Comparison of ENCODE assay signal across 15 cellular contexts in the genomic region with DNA sequence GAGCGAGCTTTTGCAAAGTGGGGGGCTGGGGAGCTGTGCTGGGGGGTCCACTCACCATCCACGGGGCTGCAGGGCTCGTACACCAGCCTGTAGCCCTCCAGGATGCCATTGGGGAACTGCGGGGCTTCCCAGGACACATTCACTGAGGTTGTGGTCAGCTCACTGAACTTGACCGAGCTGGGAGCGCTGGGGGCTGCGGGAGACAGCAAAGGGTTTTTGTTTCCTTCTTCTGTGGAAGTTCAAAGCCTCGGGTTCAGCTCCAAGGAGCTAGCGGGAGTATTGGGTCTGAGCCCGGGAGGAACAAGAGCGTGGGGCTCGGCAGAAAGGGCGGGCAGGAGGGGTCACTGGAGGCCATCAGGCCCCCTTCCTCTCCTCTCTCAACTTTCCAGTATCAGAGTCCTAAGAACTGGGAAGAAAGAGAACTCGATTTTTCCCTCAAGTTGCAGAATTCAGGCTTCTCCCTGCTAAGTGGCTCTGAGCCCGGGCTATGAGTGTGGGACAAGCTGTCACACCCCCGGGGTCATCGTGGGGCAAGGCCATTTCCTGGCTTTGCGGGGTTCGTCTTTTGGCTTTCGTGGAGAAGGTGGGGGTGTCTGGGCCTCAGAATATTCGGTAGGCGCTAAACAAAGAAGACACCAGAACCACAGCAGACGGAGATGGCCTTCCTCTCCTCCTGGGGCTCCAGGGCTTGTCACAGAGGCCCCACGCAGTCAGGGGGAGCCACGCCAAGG. TPM values are rescaled to one million over a fixed set of nuclear protein-coding genes. Genes with fewer than 3 reads are reported as not detected.
DNase-seq lines count a peak whose midpoint lies in the region; ATAC-seq and TF ChIP-seq lines count a peak whose summit lies in the region.
"Had no signal": no experiment of that assay in that cellular context is flagged by ENCODE, and none has a peak within 500 bp of the region (broad histone marks: within the 10 kb centered on the region; RNA-seq: fewer than 3 reads in every experiment).

No MANE protein-coding gene starts in this region.

- H3K4me3 ChIP-seq in HUES64 (ENCODE audit: low read length), result no peak overlapping the region
- H3K4me3 ChIP-seq in endodermal cell (ENCODE audit: low read length), result no peak overlapping the region
- H3K4me3 ChIP-seq in lung, result no peak overlapping the region
- no peak overlapping the region for H3K4me3 ChIP-seq in stomach
- H3K4me3 ChIP-seq: SJCRH30 had no signal

- intact Hi-C loops in stomach (cut with DNase I; ENCODE audit: low total_unique reads), result no loop called here

- H3K36me3 ChIP-seq in HUES64 (ENCODE audit: insufficient read depth, low read length), result no peaks in the 10 kb centered on the region
- no peaks in the 10 kb centered on the region for H3K36me3 ChIP-seq in endodermal cell (ENCODE audit: control insufficient read depth, insufficient read depth, low read length)
- H3K36me3 ChIP-seq in lung (ENCODE audit: control insufficient read depth in 2 of 2, insufficient read depth in 2 of 2, low read length in 2 of 2), result no peaks in the 10 kb centered on the region
- H3K36me3 ChIP-seq in stomach, result no peaks in the 10 kb centered on the region
- H3K36me3 ChIP-seq: SJCRH30 had no signal

- no peaks in the 10 kb centered on the region for H3K9me3 Mint-ChIP-seq in endodermal cell
- H3K9me3 Mint-ChIP-seq in activated CD4-positive, alpha-beta memory T cell treated with anti-CD3 and anti-CD28 coated beads, Interleukin-2, amount 10 ng/mL, durations not matched to agents 7 days and 5 days, result no peaks in the 10 kb centered on the region
- H3K9me3 Mint-ChIP-seq: activated T-helper 17 cell treated with anti-CD3 and anti-CD28 coated beads, Interleukin-2, amount 50 U/mL, for 72 hours; stimulated activated naive B cell treated with anti-CD40 and anti-IgM and Interleukin-4, amounts not matched to agents 10 μg/mL and 1 μg/mL and 100 μg/mL, for 72 hours had no signal

- TF ChIP-seq POLR2A in stomach (IDR thresholded peaks at IDR 0.05), result no peak

- POLR2A ChIA-PET in activated CD4-positive, alpha-beta memory T cell treated with anti-CD3 and anti-CD28 coated beads, Interleukin-2, amount 10 ng/mL, durations not matched to agents 7 days and 5 days (lab: Charles Lee), result no interaction called here

- H3K27ac ChIP-seq in HUES64 (ENCODE audit: low read depth, low read length) (0 out of 2 replicates have a peak overlapping the region, but pooled peaks have one; percentile 6), endodermal cell (ENCODE audit: low read depth, low read length) (peak overlapping the region; percentile 40), lung (ENCODE audit: low read depth in 1 of 2, low read length in 1 of 2) (peak overlapping the region; percentile 57 to 71), stomach (peak overlapping the region; percentile 21 to 65 (median 44))
- H3K27ac ChIP-seq: SJCRH30 had no signal

- no peak overlapping the region for H3K27ac Mint-ChIP-seq in endodermal cell
- H3K27ac Mint-ChIP-seq in activated CD4-positive, alpha-beta memory T cell treated with anti-CD3 and anti-CD28 coated beads, Interleukin-2, amount 10 ng/mL, durations not matched to agents 7 days and 5 days, result no peak overlapping the region
- H3K27ac Mint-ChIP-seq: activated T-helper 17 cell treated with anti-CD3 and anti-CD28 coated beads, Interleukin-2, amount 50 U/mL, for 72 hours; stimulated activated naive B cell treated with anti-CD40 and anti-IgM and Interleukin-4, amounts not matched to agents 10 μg/mL and 1 μg/mL and 100 μg/mL, for 72 hours had no signal

- H3K27me3 ChIP-seq in HUES64 (ENCODE audit: insufficient read depth, low read length) (no peaks in the 10 kb centered on the region), endodermal cell (ENCODE audit: control insufficient read depth, insufficient read depth, low read length, poor library complexity, severe bottlenecking) (no peaks in the 10 kb centered on the region), lung (ENCODE audit: control insufficient read depth, insufficient read depth) (no peaks in the 10 kb centered on the region), stomach (no peaks in the 10 kb centered on the region)
- H3K27me3 ChIP-seq: SJCRH30 had no signal

- H3K4me1 Mint-ChIP-seq in endodermal cell, result peaks cover 39% of the 10 kb centered on the region
- no peaks in the 10 kb centered on the region for H3K4me1 Mint-ChIP-seq in activated CD4-positive, alpha-beta memory T cell treated with anti-CD3 and anti-CD28 coated beads, Interleukin-2, amount 10 ng/mL, durations not matched to agents 7 days and 5 days
- H3K4me1 Mint-ChIP-seq: activated T-helper 17 cell treated with anti-CD3 and anti-CD28 coated beads, Interleukin-2, amount 50 U/mL, for 72 hours had no signal

- DNase-seq in endodermal cell (peak; percentile 64), lung (ENCODE audit: low spot score) (no peak), stomach (no peak), medulla oblongata (ENCODE audit: extremely low spot score) (no peak), mucosa of gallbladder (ENCODE audit: low spot score) (no peak)
- DNase-seq in activated CD4-positive, alpha-beta T cell treated with anti-CD3 and anti-CD28 coated beads, Interleukin-2, amount 50 U/mL, for 48 hours, result no peak
- DNase-seq in activated CD4-positive, alpha-beta memory T cell treated with anti-CD3 and anti-CD28 coated beads, Interleukin-2, amount 10 ng/mL, durations not matched to agents 7 days and 5 days, result no peak
- DNase-seq: Calu3; effector memory CD4-positive, alpha-beta T cell; NCI-H1048; NK-92 treated with Interleukin-12 subunit alpha and Interleukin-12 subunit beta, amount 100 ng/mL, for 24 hours; SJCRH30; stimulated activated naive B cell treated with anti-CD40 and anti-IgM and Interleukin-4, amounts not matched to agents 10 μg/mL and 1 μg/mL and 100 μg/mL, for 72 hours had no signal

- no peaks in the 10 kb centered on the region for H3K36me3 Mint-ChIP-seq in endodermal cell (ENCODE audit: low read depth)
- H3K36me3 Mint-ChIP-seq in activated CD4-positive, alpha-beta memory T cell treated with anti-CD3 and anti-CD28 coated beads, Interleukin-2, amount 10 ng/mL, durations not matched to agents 7 days and 5 days (ENCODE audit: low read depth), result no peaks in the 10 kb centered on the region

- H3K27me3 Mint-ChIP-seq in endodermal cell (ENCODE audit: insufficient read depth), result peaks cover 1% of the 10 kb centered on the region
- no peaks in the 10 kb centered on the region for H3K27me3 Mint-ChIP-seq in activated CD4-positive, alpha-beta memory T cell treated with anti-CD3 and anti-CD28 coated beads, Interleukin-2, amount 10 ng/mL, durations not matched to agents 7 days and 5 days
- H3K27me3 Mint-ChIP-seq: activated T-helper 17 cell treated with anti-CD3 and anti-CD28 coated beads, Interleukin-2, amount 50 U/mL, for 72 hours; stimulated activated naive B cell treated with anti-CD40 and anti-IgM and Interleukin-4, amounts not matched to agents 10 μg/mL and 1 μg/mL and 100 μg/mL, for 72 hours had no signal

- H3K4me1 ChIP-seq in HUES64 (ENCODE audit: insufficient read depth, low read length) (peaks cover 31% of the 10 kb centered on the region), endodermal cell (ENCODE audit: control insufficient read depth, insufficient read depth, low read length) (peaks cover 16% of the 10 kb centered on the region), lung (ENCODE audit: control insufficient read depth in 2 of 2, insufficient read depth in 2 of 2, low read length in 2 of 2) (no peaks in the 10 kb centered on the region), stomach (peaks cover 0 to 15% (median 6%) of the 10 kb centered on the region in 4 donors)
- H3K4me1 ChIP-seq: SJCRH30 had no signal

- H3K9me3 ChIP-seq in HUES64 (ENCODE audit: insufficient read depth, low read depth, low read length) (no peaks in the 10 kb centered on the region), endodermal cell (ENCODE audit: control insufficient read depth, low read length) (no peaks in the 10 kb centered on the region), lung (ENCODE audit: control insufficient read depth in 2 of 2, insufficient read depth in 1 of 2, low read length in 1 of 2) (no peaks in the 10 kb centered on the region), stomach (no peaks in the 10 kb centered on the region)
- H3K9me3 ChIP-seq: SJCRH30 had no signal

- ATAC-seq in lung (ENCODE audit: insufficient read depth, low FRiP score), result no peak
- ATAC-seq: activated T-helper 17 cell treated with anti-CD3 and anti-CD28 coated beads, Interleukin-2, amount 50 U/mL, for 72 hours had no signal

- no peak for TF ChIP-seq CTCF in endodermal cell (conservative IDR thresholded peaks at IDR 0.05)
- TF ChIP-seq CTCF in lung (IDR thresholded peaks at IDR 0.05; ENCODE audit: control extremely low read depth, extremely low read depth), result no peak
- TF ChIP-seq CTCF in stomach (IDR thresholded peaks at IDR 0.05), result no peak

- CTCF ChIA-PET in activated CD4-positive, alpha-beta memory T cell treated with anti-CD3 and anti-CD28 coated beads, Interleukin-2, amount 10 ng/mL, durations not matched to agents 7 days and 5 days (lab: Charles Lee), result interaction anchor here (0.6 kb wide), 1 partner anchor 642 kb away, joined by 3 read pairs; no protein-coding TSS in a partner anchor

- H3K9ac ChIP-seq in HUES64 (ENCODE audit: low read depth, low read length) (no peak overlapping the region), endodermal cell (ENCODE audit: extremely low read depth, low read length, poor library complexity, severe bottlenecking) (no peak overlapping the region)

- 83% methylated on average over 25 of the region's 25 CpGs for WGBS in HUES64
- WGBS in endodermal cell (ENCODE audit: insufficient coverage in 1 of 2, insufficient read length in 1 of 2), 2 experiments, result 87% methylated on average over 16 to 25 of the region's 25 CpGs
- WGBS in lung, 2 donors, result 63 to 74% methylated on average over 25 of the region's 25 CpGs
- 62 to 69% (median 63%) methylated on average over 25 of the region's 25 CpGs for WGBS in stomach, 5 donors

- TF ChIP-seq EP300 in stomach (IDR thresholded peaks at IDR 0.05), result no peak

- H3K4me3 Mint-ChIP-seq in endodermal cell, result no peak overlapping the region
- H3K4me3 Mint-ChIP-seq in activated CD4-positive, alpha-beta memory T cell treated with anti-CD3 and anti-CD28 coated beads, Interleukin-2, amount 10 ng/mL, durations not matched to agents 7 days and 5 days, result no peak overlapping the region
- H3K4me3 Mint-ChIP-seq: activated T-helper 17 cell treated with anti-CD3 and anti-CD28 coated beads, Interleukin-2, amount 50 U/mL, for 72 hours; stimulated activated naive B cell treated with anti-CD40 and anti-IgM and Interleukin-4, amounts not matched to agents 10 μg/mL and 1 μg/mL and 100 μg/mL, for 72 hours had no signal

RNA-seq across cellular contexts. Expression of a gene that starts 53.6 kb away (rescaled TPM):
- polyA plus RNA-seq in HUES64 (2013, experiment 1 of 2), result 16.1 TPM
- 20.4 TPM for polyA plus RNA-seq in HUES64 (2013, experiment 2 of 2)
- total RNA-seq in endodermal cell (10 to 100 TPM; 38.5 to 49.7 TPM), lung (10 to 100 TPM; 52.0 to 56.2 TPM), stomach (10 to 100 TPM; 44.6 to 93.3 (median 68.9) TPM), mucosa of gallbladder (77.6 TPM)
- 57.7 TPM for polyA plus RNA-seq in endodermal cell (2013, experiment 1 of 2)
- 49.6 TPM for polyA plus RNA-seq in endodermal cell (2013, experiment 2 of 2)
- polyA plus RNA-seq in lung (10 to 100 TPM; 18.6 to 52.2 TPM), stomach (10 to 100 TPM; 23.2 to 38.3 (median 25.7) TPM)
- 1 to 10 TPM; 3.6 to 3.8 TPM for total RNA-seq in activated CD4-positive, alpha-beta memory T cell treated with anti-CD3 and anti-CD28 coated beads, Interleukin-2, amount 10 ng/mL, durations not matched to agents 7 days and 5 days

Comparison
In these comparisons a context has a peak if more than half of its experiments do, and no peak if none do; other contexts are left out.
1. H3K27ac ChIP-seq: peak in every context shown above with its lines; median percentile 64 in lung; 44 in stomach; 40 in endodermal cell; 6 in HUES64.
2. RNA of a gene that starts 53.6 kb away (total RNA-seq): 77.6 TPM in mucosa of gallbladder (single experiment), 44.6 to 93.3 TPM in stomach, 52.0 to 56.2 TPM in lung and 38.5 to 49.7 TPM in endodermal cell; 3.6 to 3.8 TPM in activated CD4-positive, alpha-beta memory T cell treated with anti-CD3 and anti-CD28 coated beads, Interleukin-2, amount 10 ng/mL, durations not matched to agents 7 days and 5 days; every median in the first group is over 4 times any median in the second.